1 cellular context compared by ENCODE assay signal in the genomic region with DNA sequence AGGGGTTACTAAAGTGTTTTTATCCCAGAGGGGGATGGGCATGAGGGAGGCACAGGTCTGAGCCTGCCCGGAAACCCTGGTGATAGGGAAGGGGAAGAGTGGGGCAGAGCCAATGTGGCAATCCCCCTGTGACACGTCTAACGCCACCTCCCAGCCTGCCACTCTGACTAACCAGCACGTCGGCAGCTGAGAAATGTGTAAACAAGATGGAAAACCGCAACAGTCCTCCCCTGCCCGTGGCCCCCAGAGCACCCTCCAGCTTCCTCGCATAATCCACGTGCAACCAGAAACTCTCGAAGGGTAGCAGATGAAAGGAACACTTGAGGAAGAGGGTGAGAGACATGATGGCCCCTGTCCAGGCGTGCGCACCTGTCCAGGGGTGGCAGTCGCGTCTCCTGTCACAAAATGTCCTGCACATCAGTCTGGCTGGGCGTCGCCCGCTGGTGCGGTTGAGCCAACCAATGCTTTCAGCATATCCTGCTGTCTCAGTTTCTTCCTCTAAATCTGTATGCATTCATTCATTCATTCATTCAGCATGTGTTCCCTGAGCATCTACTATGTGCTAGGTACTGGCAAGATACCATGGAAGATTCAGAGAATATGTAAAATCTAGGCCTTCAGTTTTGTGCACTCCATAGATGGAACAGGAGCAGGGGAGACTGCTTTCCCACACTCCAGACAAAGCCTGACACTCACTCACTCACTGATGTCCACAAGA.
TF ChIP-seq lines count a peak whose summit lies in the region.

No MANE protein-coding gene starts in this region.

TF ChIP-seq in HepG2, 621 proteins besides CTCF, POLR2A, EP300 and RAD21 (continued from another document and continues in another):
- TF ChIP-seq SIN3A (IDR thresholded peaks at IDR 0.05; ENCODE audit: borderline replicate concordance, low read depth, low read length) (no peak), ZNF101 (CRISPR knock-in tag; IDR thresholded peaks at IDR 0.05; ENCODE audit: borderline replicate concordance, low read depth) (no peak), PHF21A (CRISPR knock-in tag; IDR thresholded peaks at IDR 0.05) (no peak), HCFC1 (IDR thresholded peaks at IDR 0.05; ENCODE audit: low read depth, low read length) (no peak), ZNF143 (CRISPR knock-in tag; IDR thresholded peaks at IDR 0.05) (no peak), MAFF (IDR thresholded peaks at IDR 0.05; ENCODE audit: low read depth, low read length) (no peak), RFX3 (CRISPR knock-in tag; IDR thresholded peaks at IDR 0.05) (no peak), KMT2A (CRISPR knock-in tag; IDR thresholded peaks at IDR 0.05) (no peak), ZNF564 (CRISPR knock-in tag; IDR thresholded peaks at IDR 0.05) (no peak), THRA (CRISPR knock-in tag; IDR thresholded peaks at IDR 0.05; ENCODE audit: borderline replicate concordance) (no peak), ZNF263 (CRISPR knock-in tag; IDR thresholded peaks at IDR 0.05) (peak; percentile 80), RXRA (CRISPR knock-in tag; IDR thresholded peaks at IDR 0.05) (no peak), BRD4 (CRISPR knock-in tag; IDR thresholded peaks at IDR 0.05) (no peak), HNF4A (CRISPR knock-in tag; IDR thresholded peaks at IDR 0.05) (no peak), ZNF772 (CRISPR knock-in tag; IDR thresholded peaks at IDR 0.05) (0 out of 2 replicates have a peak, but pooled peaks have one; percentile 18), NFATC3 (CRISPR knock-in tag; IDR thresholded peaks at IDR 0.05) (no peak), TARDBP (CRISPR knock-in tag; IDR thresholded peaks at IDR 0.05) (no peak), RARA (CRISPR knock-in tag; IDR thresholded peaks at IDR 0.05) (peak; percentile 72; the same call in 1 of the 2 replicates), NPAS2 (CRISPR knock-in tag; IDR thresholded peaks at IDR 0.05; ENCODE audit: borderline replicate concordance) (no peak), WIZ (CRISPR knock-in tag; IDR thresholded peaks at IDR 0.05) (no peak), FOXK1 (CRISPR knock-in tag; IDR thresholded peaks at IDR 0.05; ENCODE audit: borderline replicate concordance, low read depth) (0 out of 2 replicates have a peak, but pooled peaks have one; percentile 16), RFX5 (IDR thresholded peaks at IDR 0.05; ENCODE audit: low read depth, low read length) (no peak), ZNF713 (CRISPR knock-in tag; IDR thresholded peaks at IDR 0.05) (no peak), ETV5 (CRISPR knock-in tag; IDR thresholded peaks at IDR 0.05; ENCODE audit: borderline replicate concordance) (peak; percentile 35; the same call in 1 of the 2 replicates), ZNF780A (CRISPR knock-in tag; IDR thresholded peaks at IDR 0.05) (no peak), FOSL2 (CRISPR knock-in tag; IDR thresholded peaks at IDR 0.05) (peak; percentile 53), HNF1A (IDR thresholded peaks at IDR 0.05; ENCODE audit: low read depth) (no peak), HNF1A (CRISPR knock-in tag; IDR thresholded peaks at IDR 0.05; ENCODE audit: borderline replicate concordance) (no peak), KMT2B (CRISPR knock-in tag; IDR thresholded peaks at IDR 0.05) (no peak), ZNF644 (CRISPR knock-in tag; IDR thresholded peaks at IDR 0.05; ENCODE audit: low read depth) (no peak), ZNF383 (CRISPR knock-in tag; IDR thresholded peaks at IDR 0.05; ENCODE audit: borderline replicate concordance) (no peak), ZNF670 (CRISPR knock-in tag; IDR thresholded peaks at IDR 0.05; ENCODE audit: borderline replicate concordance) (no peak), ZNF44 (CRISPR knock-in tag; IDR thresholded peaks at IDR 0.05) (no peak), HNRNPUL1 (IDR thresholded peaks at IDR 0.05; ENCODE audit: low read depth, low read length) (no peak), ZNF496 (CRISPR knock-in tag; IDR thresholded peaks at IDR 0.05; ENCODE audit: insufficient replicate concordance) (no peak), ZNF274 (CRISPR knock-in tag; IDR thresholded peaks at IDR 0.05) (0 out of 2 replicates have a peak, but pooled peaks have one; percentile 25), GRHL1 (CRISPR knock-in tag; conservative IDR thresholded peaks at IDR 0.05) (no peak), ZFP37 (CRISPR knock-in tag; IDR thresholded peaks at IDR 0.05; ENCODE audit: borderline replicate concordance) (0 out of 2 replicates have a peak, but pooled peaks have one; percentile 31), ARID5B (CRISPR knock-in tag; IDR thresholded peaks at IDR 0.05) (peak; percentile 54), ZNF546 (CRISPR knock-in tag; conservative IDR thresholded peaks at IDR 0.05) (no peak), RBFOX2 (IDR thresholded peaks at IDR 0.05; ENCODE audit: low read depth, low read length) (no peak), RORA (CRISPR knock-in tag; IDR thresholded peaks at IDR 0.05) (no peak), ZNF75D (CRISPR knock-in tag; IDR thresholded peaks at IDR 0.05; ENCODE audit: borderline replicate concordance) (no peak)
- TF ChIP-seq, protein P1, sequence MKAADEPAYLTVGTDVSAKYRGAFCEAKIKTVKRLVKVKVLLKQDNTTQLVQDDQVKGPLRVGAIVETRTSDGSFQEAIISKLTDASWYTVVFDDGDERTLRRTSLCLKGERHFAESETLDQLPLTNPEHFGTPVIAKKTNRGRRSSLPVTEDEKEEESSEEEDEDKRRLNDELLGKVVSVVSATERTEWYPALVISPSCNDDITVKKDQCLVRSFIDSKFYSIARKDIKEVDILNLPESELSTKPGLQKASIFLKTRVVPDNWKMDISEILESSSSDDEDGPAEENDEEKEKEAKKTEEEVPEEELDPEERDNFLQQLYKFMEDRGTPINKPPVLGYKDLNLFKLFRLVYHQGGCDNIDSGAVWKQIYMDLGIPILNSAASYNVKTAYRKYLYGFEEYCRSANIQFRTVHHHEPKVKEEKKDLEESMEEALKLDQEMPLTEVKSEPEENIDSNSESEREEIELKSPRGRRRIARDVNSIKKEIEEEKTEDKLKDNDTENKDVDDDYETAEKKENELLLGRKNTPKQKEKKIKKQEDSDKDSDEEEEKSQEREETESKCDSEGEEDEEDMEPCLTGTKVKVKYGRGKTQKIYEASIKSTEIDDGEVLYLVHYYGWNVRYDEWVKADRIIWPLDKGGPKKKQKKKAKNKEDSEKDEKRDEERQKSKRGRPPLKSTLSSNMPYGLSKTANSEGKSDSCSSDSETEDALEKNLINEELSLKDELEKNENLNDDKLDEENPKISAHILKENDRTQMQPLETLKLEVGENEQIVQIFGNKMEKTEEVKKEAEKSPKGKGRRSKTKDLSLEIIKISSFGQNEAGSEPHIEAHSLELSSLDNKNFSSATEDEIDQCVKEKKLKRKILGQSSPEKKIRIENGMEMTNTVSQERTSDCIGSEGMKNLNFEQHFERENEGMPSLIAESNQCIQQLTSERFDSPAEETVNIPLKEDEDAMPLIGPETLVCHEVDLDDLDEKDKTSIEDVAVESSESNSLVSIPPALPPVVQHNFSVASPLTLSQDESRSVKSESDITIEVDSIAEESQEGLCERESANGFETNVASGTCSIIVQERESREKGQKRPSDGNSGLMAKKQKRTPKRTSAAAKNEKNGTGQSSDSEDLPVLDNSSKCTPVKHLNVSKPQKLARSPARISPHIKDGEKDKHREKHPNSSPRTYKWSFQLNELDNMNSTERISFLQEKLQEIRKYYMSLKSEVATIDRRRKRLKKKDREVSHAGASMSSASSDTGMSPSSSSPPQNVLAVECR (CRISPR knock-in tag; IDR thresholded peaks at IDR 0.05; ENCODE audit: borderline replicate concordance) = no peak
- TF ChIP-seq, protein P2, sequence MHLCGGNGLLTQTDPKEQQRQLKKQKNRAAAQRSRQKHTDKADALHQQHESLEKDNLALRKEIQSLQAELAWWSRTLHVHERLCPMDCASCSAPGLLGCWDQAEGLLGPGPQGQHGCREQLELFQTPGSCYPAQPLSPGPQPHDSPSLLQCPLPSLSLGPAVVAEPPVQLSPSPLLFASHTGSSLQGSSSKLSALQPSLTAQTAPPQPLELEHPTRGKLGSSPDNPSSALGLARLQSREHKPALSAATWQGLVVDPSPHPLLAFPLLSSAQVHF (CRISPR knock-in tag; IDR thresholded peaks at IDR 0.05) = no peak
- TF ChIP-seq, protein P3, sequence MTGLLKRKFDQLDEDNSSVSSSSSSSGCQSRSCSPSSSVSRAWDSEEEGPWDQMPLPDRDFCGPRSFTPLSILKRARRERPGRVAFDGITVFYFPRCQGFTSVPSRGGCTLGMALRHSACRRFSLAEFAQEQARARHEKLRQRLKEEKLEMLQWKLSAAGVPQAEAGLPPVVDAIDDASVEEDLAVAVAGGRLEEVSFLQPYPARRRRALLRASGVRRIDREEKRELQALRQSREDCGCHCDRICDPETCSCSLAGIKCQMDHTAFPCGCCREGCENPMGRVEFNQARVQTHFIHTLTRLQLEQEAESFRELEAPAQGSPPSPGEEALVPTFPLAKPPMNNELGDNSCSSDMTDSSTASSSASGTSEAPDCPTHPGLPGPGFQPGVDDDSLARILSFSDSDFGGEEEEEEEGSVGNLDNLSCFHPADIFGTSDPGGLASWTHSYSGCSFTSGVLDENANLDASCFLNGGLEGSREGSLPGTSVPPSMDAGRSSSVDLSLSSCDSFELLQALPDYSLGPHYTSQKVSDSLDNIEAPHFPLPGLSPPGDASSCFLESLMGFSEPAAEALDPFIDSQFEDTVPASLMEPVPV (CRISPR knock-in tag; IDR thresholded peaks at IDR 0.05) = no peak
